Comparison of ENCODE assay signal across 15 cellular contexts in genomic region chr9:113247640-113248039, GRCh38.
"Had no signal": no experiment of that assay in that cellular context is flagged by ENCODE, and none has a peak within 500 bp of the region (broad histone marks: within the 10 kb centered on the region; RNA-seq: fewer than 3 reads in every experiment).

No MANE protein-coding gene starts in this region.

- ATAC-seq: left ventricle myocardium superior, psoas muscle, sciatic nerve had no signal

- DNase-seq: activated CD4-positive, alpha-beta T cell treated with anti-CD3 and anti-CD28 coated beads, Interleukin-2, amount 50 U/mL, for 4 hours; activated CD4-positive, CD25-positive, alpha-beta regulatory T cell treated with anti-CD3 and anti-CD28 coated beads, Interleukin-2, amount 50 U/mL, for 72 hours; activated effector memory CD4-positive, alpha-beta T cell treated with Interleukin-2 at 50 U/mL for 16 hours; activated T-cell treated with anti-CD3 and anti-CD28 coated beads, Interleukin-2, amount 50 U/mL, for 24 hours; central memory CD4-positive, alpha-beta T cell; effector memory CD4-positive, alpha-beta T cell; kidney; left ventricle myocardium superior; nephron progenitor cell; psoas muscle; stimulated activated naive CD4-positive, alpha-beta T cell; substantia nigra; trophoblast cell had no signal

- H3K27ac ChIP-seq: coronary artery, psoas muscle had no signal

- H3K4me3 ChIP-seq: coronary artery, psoas muscle had no signal

- H3K4me1 ChIP-seq: psoas muscle had no signal

- H3K9me3 ChIP-seq: psoas muscle had no signal
